15 cellular contexts compared by ENCODE assay signal in genomic region chr18:74241970-74242369, GRCh38. TPM values are rescaled to one million over a fixed set of nuclear protein-coding genes. Genes with fewer than 3 reads are reported as not detected.
DNase-seq lines count a peak whose midpoint lies in the region; ATAC-seq, FAIRE-seq and TF ChIP-seq lines count a peak whose summit lies in the region.
"Had no signal": no experiment of that assay in that cellular context is flagged by ENCODE, and none has a peak within 500 bp of the region (broad histone marks: within the 10 kb centered on the region; RNA-seq: fewer than 3 reads in every experiment).

No MANE protein-coding gene starts in this region.

- no peak overlapping the region for H3K4me3 Mint-ChIP-seq in nephron

- no peaks in the 10 kb centered on the region for H4K20me1 ChIP-seq in osteoblast (ENCODE audit: insufficient read depth, low read length)

- peak; percentile 89 for FAIRE-seq in D721Med (lab: Jason Lieb, UNC)

- no peak for DNase-seq in D721Med (ENCODE audit: insufficient read length, low spot score)
- DNase-seq in kidney tubule cell (ENCODE audit: low spot score), result peak; percentile 16
- no peak for DNase-seq in osteoblast (ENCODE audit: insufficient read length, low spot score, missing footprints)
- DNase-seq in NCI-H526 treated with DMSO at 0.1 percent for 48 hours (lab: John Stamatoyannopoulos, UW), result no peak
- DNase-seq in HCEC 1CT, result no peak
- DNase-seq: AML-193, DMS153, KG1, NCI-H187, NCI-H2107, NCI-H510A, NCI-H82, PC-9 had no signal

- peaks cover 14% of the 10 kb centered on the region for H3K27me3 ChIP-seq in osteoblast (ENCODE audit: insufficient read depth, low read length)

- no peaks in the 10 kb centered on the region for H3K9me3 Mint-ChIP-seq in nephron

- H3K4me1 Mint-ChIP-seq in nephron, result no peaks in the 10 kb centered on the region

- H3K36me3 Mint-ChIP-seq in nephron (ENCODE audit: low read depth), result no peaks in the 10 kb centered on the region

- H2AFZ ChIP-seq in osteoblast (ENCODE audit: low read length), result no peak overlapping the region
- H2AFZ ChIP-seq: PC-9 had no signal

- no peak overlapping the region for H3K4me3 ChIP-seq in osteoblast (ENCODE audit: insufficient read depth, low read length)
- H3K4me3 ChIP-seq: PC-9 had no signal

- H3K79me2 ChIP-seq in osteoblast (ENCODE audit: insufficient read depth, low read length), result no peaks in the 10 kb centered on the region

- no peak overlapping the region for H3K27ac ChIP-seq in osteoblast (ENCODE audit: low read depth, low read length)
- H3K27ac ChIP-seq: PC-9 had no signal

- H3K9me3 ChIP-seq in osteoblast (ENCODE audit: low read depth, low read length), result no peaks in the 10 kb centered on the region

- peak overlapping the region; percentile 64 to 91 (median 78) for H3K27ac Mint-ChIP-seq in nephron

- H3K36me3 ChIP-seq in osteoblast (ENCODE audit: insufficient read depth, low read length), result no peaks in the 10 kb centered on the region

- no peak for ATAC-seq in GM18517 (IDR thresholded peaks at IDR 0.05; ENCODE audit: unreplicated experiment)

- no peak overlapping the region for H3K4me2 ChIP-seq in osteoblast (ENCODE audit: insufficient read depth, low read length)
- H3K4me2 ChIP-seq: PC-9 had no signal

- TF ChIP-seq CTCF in D721Med (IDR thresholded peaks at IDR 0.05; ENCODE audit: insufficient read depth, missing control alignments) (no peak), nephron (IDR thresholded peaks at IDR 0.05; ENCODE audit: unreplicated experiment in 3 of 3) (no peak), osteoblast (IDR thresholded peaks at IDR 0.05; ENCODE audit: extremely low read depth, low read depth, low read length) (no peak)

- no peaks in the 10 kb centered on the region for H3K4me1 ChIP-seq in osteoblast (ENCODE audit: insufficient read depth, low read length)

- no peaks in the 10 kb centered on the region for H3K27me3 Mint-ChIP-seq in nephron (ENCODE audit: low read depth)

RNA-seq across cellular contexts. Expression of gene CYB5A, which starts 49.8 kb away (rescaled TPM):
- 51.9 and 55.4 TPM in 2 replicates for total RNA-seq in osteoblast
